In genomic region chr9:135499326-135500070, GRCh38 we compare ENCODE assay signal across 8 cellular contexts. TPM values are rescaled to one million over a fixed set of nuclear protein-coding genes. Genes with fewer than 3 reads are reported as not detected.
DNase-seq lines count a peak whose midpoint lies in the region; ATAC-seq, FAIRE-seq and TF ChIP-seq lines count a peak whose summit lies in the region.

No MANE protein-coding gene starts in this region.

- no peaks in the 10 kb centered on the region for H4K20me1 ChIP-seq in KMS-11 (ENCODE audit: insufficient read depth)

- no peak overlapping the region for H3K4me3 ChIP-seq in KMS-11 (IDR thresholded peaks at IDR 0.05; ENCODE audit: insufficient read depth, low read depth, low read length)
- H3K4me3 ChIP-seq in fibroblast of pulmonary artery (replicated peaks; ENCODE audit: low read depth, low read length) = peak overlapping the region; percentile 81

- H3K36me3 ChIP-seq in KMS-11 (ENCODE audit: insufficient read depth) = no peaks in the 10 kb centered on the region; the same call in 1 of the 2 replicates

- H3K79me2 ChIP-seq in KMS-11 (ENCODE audit: insufficient read depth, low read depth) = peaks cover 12% of the 10 kb centered on the region

- peak overlapping the region; percentile 83 for H2AFZ ChIP-seq in KMS-11 (ENCODE audit: low read depth)

- H3K27ac ChIP-seq in KMS-11 = no peak overlapping the region

- peaks cover 19% of the 10 kb centered on the region; the same call in 1 of the 2 replicates for H3K27me3 ChIP-seq in KMS-11 (ENCODE audit: insufficient read depth, low read depth)

- H3K4me1 ChIP-seq in KMS-11 (ENCODE audit: low read depth, poor library complexity, severe bottlenecking) = peaks cover 7% of the 10 kb centered on the region

- peaks cover 14% of the 10 kb centered on the region for H3K4me1 Mint-ChIP-seq in activated T-helper 2 cell treated with anti-CD3 and anti-CD28 coated beads, Interferon-gamma antibody, Interleukin-2, Interleukin-4, amounts not matched to agents 10 μg/mL and 5 μg/mL and 100 μg/mL, durations not matched to agents 14 hours and 24 hours and 36 hours (ENCODE audit: low read depth)
- H3K4me1 Mint-ChIP-seq in natural killer cell = peaks cover 14 to 32% of the 10 kb centered on the region in 2 donors
- H3K4me1 Mint-ChIP-seq in stimulated activated effector memory CD8-positive, alpha-beta T cell treated with anti-CD3 and anti-CD28 coated beads, Interleukin-12 subunit alpha, Interleukin-12 subunit beta, amount 100 ng/mL, for 72 hours = peaks cover 34% of the 10 kb centered on the region

- intact Hi-C loops in activated T-helper 2 cell treated with anti-CD3 and anti-CD28 coated beads, Interferon-gamma antibody, Interleukin-2, Interleukin-4, amounts not matched to agents 10 μg/mL and 5 μg/mL and 100 μg/mL, durations not matched to agents 14 hours and 24 hours and 36 hours (cut with micrococcal nuclease) = no loop called here
- intact Hi-C loops in natural killer cell (cut with micrococcal nuclease) = no loop called here

- no peak overlapping the region for H3K27ac Mint-ChIP-seq in activated T-helper 2 cell treated with anti-CD3 and anti-CD28 coated beads, Interferon-gamma antibody, Interleukin-2, Interleukin-4, amounts not matched to agents 10 μg/mL and 5 μg/mL and 100 μg/mL, durations not matched to agents 14 hours and 24 hours and 36 hours
- peak overlapping the region; percentile 56 to 76 for H3K27ac Mint-ChIP-seq in natural killer cell
- H3K27ac Mint-ChIP-seq in stimulated activated effector memory CD8-positive, alpha-beta T cell treated with anti-CD3 and anti-CD28 coated beads, Interleukin-12 subunit alpha, Interleukin-12 subunit beta, amount 100 ng/mL, for 72 hours = peak overlapping the region; percentile 98

- H3K27me3 Mint-ChIP-seq in activated T-helper 2 cell treated with anti-CD3 and anti-CD28 coated beads, Interferon-gamma antibody, Interleukin-2, Interleukin-4, amounts not matched to agents 10 μg/mL and 5 μg/mL and 100 μg/mL, durations not matched to agents 14 hours and 24 hours and 36 hours (ENCODE audit: low read depth) = peaks cover 7% of the 10 kb centered on the region
- no peaks in the 10 kb centered on the region for H3K27me3 Mint-ChIP-seq in natural killer cell (ENCODE audit: low read depth in 2 of 2)

- H3K36me3 Mint-ChIP-seq in activated T-helper 2 cell treated with anti-CD3 and anti-CD28 coated beads, Interferon-gamma antibody, Interleukin-2, Interleukin-4, amounts not matched to agents 10 μg/mL and 5 μg/mL and 100 μg/mL, durations not matched to agents 14 hours and 24 hours and 36 hours (ENCODE audit: low read depth) = peaks cover 30% of the 10 kb centered on the region
- no peaks in the 10 kb centered on the region for H3K36me3 Mint-ChIP-seq in natural killer cell
- H3K36me3 Mint-ChIP-seq in stimulated activated effector memory CD8-positive, alpha-beta T cell treated with anti-CD3 and anti-CD28 coated beads, Interleukin-12 subunit alpha, Interleukin-12 subunit beta, amount 100 ng/mL, for 72 hours = peaks cover 38% of the 10 kb centered on the region

- DNase-seq in AG09319 (ENCODE audit: extremely low read depth, low read depth) (peak; percentile 63), RCC 7860 (ENCODE audit: low spot score) (peak; percentile 79), fibroblast of pulmonary artery (ENCODE audit: low read depth) (peak; percentile 92), natural killer cell (peak; percentile 86)
- DNase-seq in activated T-helper 2 cell treated with anti-CD3 and anti-CD28 coated beads, Interferon-gamma antibody, Interleukin-2, Interleukin-4, amounts not matched to agents 10 μg/mL and 5 μg/mL and 100 μg/mL, durations not matched to agents 14 hours and 24 hours and 36 hours (ENCODE audit: low spot score) = peak; percentile 80
- peak; percentile 77 to 92 for DNase-seq in stimulated activated effector memory CD8-positive, alpha-beta T cell treated with anti-CD3 and anti-CD28 coated beads, Interleukin-12 subunit alpha, Interleukin-12 subunit beta, amount 100 ng/mL, for 72 hours (ENCODE audit: low spot score in 2 of 2)

- peak; percentile 45 for ATAC-seq in GM19463 (IDR thresholded peaks at IDR 0.05; ENCODE audit: unreplicated experiment)
- ATAC-seq in natural killer cell = peak; percentile 42 to 58 (median 49)
- peak; percentile 53 for ATAC-seq in stimulated activated effector memory CD8-positive, alpha-beta T cell treated with anti-CD3 and anti-CD28 coated beads, Interleukin-12 subunit alpha, Interleukin-12 subunit beta, amount 100 ng/mL, for 72 hours

- H3K4me3 Mint-ChIP-seq in activated T-helper 2 cell treated with anti-CD3 and anti-CD28 coated beads, Interferon-gamma antibody, Interleukin-2, Interleukin-4, amounts not matched to agents 10 μg/mL and 5 μg/mL and 100 μg/mL, durations not matched to agents 14 hours and 24 hours and 36 hours (ENCODE audit: low read depth) = peak overlapping the region; percentile 90
- peak overlapping the region; percentile 88 for H3K4me3 Mint-ChIP-seq in natural killer cell
- H3K4me3 Mint-ChIP-seq in stimulated activated effector memory CD8-positive, alpha-beta T cell treated with anti-CD3 and anti-CD28 coated beads, Interleukin-12 subunit alpha, Interleukin-12 subunit beta, amount 100 ng/mL, for 72 hours = peak overlapping the region; percentile 89

- peak overlapping the region; percentile 79; the same call in 1 of the 2 replicates for H3K9ac ChIP-seq in KMS-11

- no peak for FAIRE-seq in RCC 7860 (lab: Jason Lieb, UNC)

- no peak; the same call in 1 of the 2 replicates for TF ChIP-seq CTCF in AG09319 (IDR thresholded peaks at IDR 0.05; ENCODE audit: low read depth, low read length)
- no peak for TF ChIP-seq CTCF in KMS-11 (conservative IDR thresholded peaks at IDR 0.05; ENCODE audit: low read depth, low read length)
- no peak for TF ChIP-seq CTCF in fibroblast of pulmonary artery (IDR thresholded peaks at IDR 0.05; ENCODE audit: low read length, missing control alignments)
- no peak for TF ChIP-seq CTCF in natural killer cell (IDR thresholded peaks at IDR 0.05)

- H3K9me3 Mint-ChIP-seq in activated T-helper 2 cell treated with anti-CD3 and anti-CD28 coated beads, Interferon-gamma antibody, Interleukin-2, Interleukin-4, amounts not matched to agents 10 μg/mL and 5 μg/mL and 100 μg/mL, durations not matched to agents 14 hours and 24 hours and 36 hours = no peaks in the 10 kb centered on the region
- no peaks in the 10 kb centered on the region for H3K9me3 Mint-ChIP-seq in natural killer cell
- H3K9me3 Mint-ChIP-seq in stimulated activated effector memory CD8-positive, alpha-beta T cell treated with anti-CD3 and anti-CD28 coated beads, Interleukin-12 subunit alpha, Interleukin-12 subunit beta, amount 100 ng/mL, for 72 hours = no peaks in the 10 kb centered on the region

- peak overlapping the region; percentile 99 for H3K4me2 ChIP-seq in KMS-11

RNA-seq across cellular contexts. Expression of gene MRPS2, which starts 1.0 kb away (rescaled TPM):
- 61.7 TPM in 2 replicates for total RNA-seq in activated T-helper 2 cell treated with anti-CD3 and anti-CD28 coated beads, Interferon-gamma antibody, Interleukin-2, Interleukin-4, amounts not matched to agents 10 μg/mL and 5 μg/mL and 100 μg/mL, durations not matched to agents 14 hours and 24 hours and 36 hours
- total RNA-seq in natural killer cell = 10 to 100 TPM; 15.6 to 26.7 (median 24.7) TPM

RNA-seq across cellular contexts. Expression of gene PPP1R26, which starts 19.9 kb away (rescaled TPM):
- 2.2 and 2.3 TPM in 2 replicates for total RNA-seq in activated T-helper 2 cell treated with anti-CD3 and anti-CD28 coated beads, Interferon-gamma antibody, Interleukin-2, Interleukin-4, amounts not matched to agents 10 μg/mL and 5 μg/mL and 100 μg/mL, durations not matched to agents 14 hours and 24 hours and 36 hours
- total RNA-seq in natural killer cell = 1 to 10 TPM; 3.2 to 5.3 (median 3.6) TPM

RNA-seq across cellular contexts. Expression of gene LCN1, which starts 21.7 kb away (rescaled TPM):
- not detected in 2 replicates for total RNA-seq in activated T-helper 2 cell treated with anti-CD3 and anti-CD28 coated beads, Interferon-gamma antibody, Interleukin-2, Interleukin-4, amounts not matched to agents 10 μg/mL and 5 μg/mL and 100 μg/mL, durations not matched to agents 14 hours and 24 hours and 36 hours
- total RNA-seq in natural killer cell = not detected

RNA-seq across cellular contexts. Expression of gene OBP2A, which starts 46.4 kb away (rescaled TPM):
- total RNA-seq in activated T-helper 2 cell treated with anti-CD3 and anti-CD28 coated beads, Interferon-gamma antibody, Interleukin-2, Interleukin-4, amounts not matched to agents 10 μg/mL and 5 μg/mL and 100 μg/mL, durations not matched to agents 14 hours and 24 hours and 36 hours = not detected in 2 replicates
- not detected for total RNA-seq in natural killer cell
